ENCODE assay signal across 24 cellular contexts in genomic region chr1:47757226-47757975, GRCh38.
"Had no signal": no experiment of that assay in that cellular context is flagged by ENCODE, and none has a peak within 500 bp of the region (broad histone marks: within the 10 kb centered on the region; RNA-seq: fewer than 3 reads in every experiment).

No MANE protein-coding gene starts in this region.

- H3K4me3 ChIP-seq: colonic mucosa, ovary, psoas muscle, right atrium auricular region, tibial nerve had no signal

- H3K27ac ChIP-seq: colonic mucosa, epithelial cell of prostate, neutrophil, ovary, psoas muscle, right atrium auricular region, tibial nerve, VCaP had no signal

- H3K27ac Mint-ChIP-seq: activated CD4-positive, alpha-beta T cell treated with anti-CD3 and anti-CD28 coated beads, Interleukin-2, amount 10 ng/mL, durations not matched to agents 24 days and 14 days; activated CD8-positive, alpha-beta T cell treated with anti-CD3 and anti-CD28 coated beads for 36 hours; activated naive CD8-positive, alpha-beta T cell treated with anti-CD3 and anti-CD28 coated beads, Interleukin-2, amount 50 U/mL, for 24 hours; natural killer cell treated with Interleukin-12 subunit alpha and Interleukin-12 subunit beta and Interleukin-15 and Interleukin-18, amount 100 ng/mL, for 72 hours; stimulated activated naive CD8-positive, alpha-beta T cell treated with anti-CD3 and anti-CD28 coated beads, Interleukin-15, Interleukin-2, amounts not matched to agents 100 ng/mL and 50 ng/mL, for 24 hours had no signal

- H3K36me3 ChIP-seq: colonic mucosa, neutrophil, ovary, right atrium auricular region, tibial nerve had no signal

- H3K9me3 ChIP-seq: colonic mucosa, neutrophil, ovary, psoas muscle, right atrium auricular region, tibial nerve had no signal

- H3K4me1 Mint-ChIP-seq: activated CD4-positive, alpha-beta T cell treated with anti-CD3 and anti-CD28 coated beads, Interleukin-2, amount 10 ng/mL, durations not matched to agents 24 days and 14 days; activated naive CD8-positive, alpha-beta T cell treated with anti-CD3 and anti-CD28 coated beads, Interleukin-2, amount 50 U/mL, for 24 hours had no signal

- H3K27me3 Mint-ChIP-seq: activated CD4-positive, alpha-beta T cell treated with anti-CD3 and anti-CD28 coated beads, Interleukin-2, amount 10 ng/mL, durations not matched to agents 24 days and 14 days had no signal

- H3K9me3 Mint-ChIP-seq: activated CD4-positive, alpha-beta T cell treated with anti-CD3 and anti-CD28 coated beads, Interleukin-2, amount 10 ng/mL, durations not matched to agents 24 days and 14 days; activated CD8-positive, alpha-beta T cell treated with anti-CD3 and anti-CD28 coated beads for 36 hours; activated naive CD8-positive, alpha-beta T cell treated with anti-CD3 and anti-CD28 coated beads, Interleukin-2, amount 50 U/mL, for 24 hours; brain; natural killer cell treated with Interleukin-12 subunit alpha and Interleukin-12 subunit beta and Interleukin-15 and Interleukin-18, amount 100 ng/mL, for 72 hours; stimulated activated naive CD8-positive, alpha-beta T cell treated with anti-CD3 and anti-CD28 coated beads, Interleukin-15, Interleukin-2, amounts not matched to agents 100 ng/mL and 50 ng/mL, for 24 hours had no signal

- H3K27me3 ChIP-seq: colonic mucosa, ovary, right atrium auricular region, tibial nerve had no signal

- ATAC-seq: activated CD4-positive, CD25-positive, alpha-beta regulatory T cell treated with anti-CD3 and anti-CD28 coated beads, Interleukin-2, amount 50 U/mL, for 24 hours; activated CD8-positive, alpha-beta T cell treated with anti-CD3 and anti-CD28 coated beads for 36 hours; activated naive CD8-positive, alpha-beta T cell treated with anti-CD3 and anti-CD28 coated beads, Interleukin-2, amount 50 U/mL, for 24 hours; natural killer cell treated with Interleukin-12 subunit alpha and Interleukin-12 subunit beta and Interleukin-15 and Interleukin-18, amount 100 ng/mL, for 72 hours; SK-N-SH treated with all-trans-retinoic acid at 6 μM for 48 hours had no signal

- H3K36me3 Mint-ChIP-seq: brain; natural killer cell treated with Interleukin-12 subunit alpha and Interleukin-12 subunit beta and Interleukin-15 and Interleukin-18, amount 100 ng/mL, for 72 hours had no signal

- H3K4me1 ChIP-seq: psoas muscle had no signal

- H3K4me3 Mint-ChIP-seq: activated CD4-positive, alpha-beta T cell treated with anti-CD3 and anti-CD28 coated beads, Interleukin-2, amount 10 ng/mL, durations not matched to agents 24 days and 14 days; activated CD8-positive, alpha-beta T cell treated with anti-CD3 and anti-CD28 coated beads for 36 hours; activated naive CD8-positive, alpha-beta T cell treated with anti-CD3 and anti-CD28 coated beads, Interleukin-2, amount 50 U/mL, for 24 hours; brain; natural killer cell treated with Interleukin-12 subunit alpha and Interleukin-12 subunit beta and Interleukin-15 and Interleukin-18, amount 100 ng/mL, for 72 hours; stimulated activated naive CD8-positive, alpha-beta T cell treated with anti-CD3 and anti-CD28 coated beads, Interleukin-15, Interleukin-2, amounts not matched to agents 100 ng/mL and 50 ng/mL, for 24 hours had no signal

- DNase-seq: activated CD4-positive, alpha-beta T cell treated with anti-CD3 and anti-CD28 coated beads, Interleukin-2, amount 10 ng/mL, durations not matched to agents 24 days and 14 days; activated CD8-positive, alpha-beta T cell treated with anti-CD3 and anti-CD28 coated beads for 36 hours; activated naive CD4-positive, alpha-beta T cell; activated naive CD8-positive, alpha-beta T cell treated with anti-CD3 and anti-CD28 coated beads, Interleukin-2, amount 50 U/mL, for 24 hours; activated T-cell treated with anti-CD3 and anti-CD28 coated beads, Interleukin-2, amount 50 U/mL, for 1 hour; anterior cingulate cortex; caudate nucleus; colonic mucosa; kidney glomerular epithelial cell; left ventricle myocardium superior; ovary; psoas muscle; stimulated activated CD4-positive, alpha-beta T cell treated with anti-CD3 and anti-CD28 coated beads, Interleukin-12 subunit alpha, Interleukin-12 subunit beta, amount 100 ng/mL, for 4 hours; substantia nigra had no signal
